1 cellular context compared by ENCODE assay signal in the genomic region with DNA sequence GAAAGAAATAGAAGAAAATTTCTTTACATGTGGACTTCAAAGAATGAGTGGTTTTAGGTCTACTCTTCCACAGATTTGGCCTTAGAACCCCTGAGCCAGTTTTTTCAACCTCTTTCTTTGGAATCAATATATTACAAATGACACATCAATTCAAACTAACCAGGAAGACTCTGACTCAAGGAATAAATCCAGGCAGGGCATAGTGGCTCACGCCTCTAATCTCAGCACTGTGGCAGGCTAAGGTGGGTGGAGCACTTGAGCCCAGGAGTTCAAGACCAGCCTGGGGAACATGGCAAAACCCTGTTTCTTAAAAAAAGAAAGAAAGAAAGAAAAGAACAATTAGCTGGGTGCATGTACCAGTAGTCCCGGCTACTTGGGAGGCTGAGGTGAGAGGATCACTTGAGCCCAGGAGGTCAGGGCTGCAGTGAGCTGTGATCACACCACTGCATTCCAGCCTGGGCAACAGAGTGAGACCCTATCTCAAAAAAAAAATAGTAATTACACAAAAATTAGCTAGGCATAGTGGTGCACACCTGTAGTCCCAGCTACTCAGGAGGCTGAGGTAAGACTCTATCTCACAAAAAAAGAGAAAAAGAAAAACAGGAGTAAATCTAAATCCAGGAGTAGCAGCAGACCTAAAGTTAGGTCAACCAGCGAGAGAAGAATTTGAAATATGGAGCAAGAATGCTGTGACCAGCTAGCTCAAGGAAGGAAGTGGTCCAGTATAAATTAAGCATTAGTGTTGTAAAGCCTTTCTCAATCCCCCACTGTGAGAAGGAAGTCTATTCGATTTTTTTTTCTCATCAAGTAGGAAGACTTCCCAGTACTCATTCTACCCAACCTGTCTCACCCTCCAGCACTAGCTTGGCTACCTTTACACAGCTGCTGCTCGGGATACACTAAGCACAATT.
TF ChIP-seq lines count a peak whose summit lies in the region.

No MANE protein-coding gene starts in this region.

TF ChIP-seq in HCT116, 20 proteins besides CTCF, POLR2A, EP300 and RAD21 (continued from another document):
- TF ChIP-seq ELF1 (IDR thresholded peaks at IDR 0.05; ENCODE audit: borderline replicate concordance, low read depth) (no peak), TCF7L2 (IDR thresholded peaks at IDR 0.05; ENCODE audit: borderline replicate concordance, extremely low read depth, insufficient read depth, insufficient read length) (no peak)
